In genomic region chr21:46191257-46191685, GRCh38 we compare ENCODE assay signal across 11 cellular contexts. TPM values are rescaled to one million over a fixed set of nuclear protein-coding genes. Genes with fewer than 3 reads are reported as not detected.
A peak's percentile ranks its signal among the peaks of the same experiment; 100 is the strongest.
DNase-seq lines count a peak whose midpoint lies in the region; ATAC-seq and TF ChIP-seq lines count a peak whose summit lies in the region.
"Had no signal": no experiment of that assay in that cellular context is flagged by ENCODE, and none has a peak within 500 bp of the region (broad histone marks: within the 10 kb centered on the region; RNA-seq: fewer than 3 reads in every experiment).

No MANE protein-coding gene starts in this region.

- H3K4me3 ChIP-seq in aorta (ENCODE audit: low read length in 2 of 2) = no peak overlapping the region

- H3K4me3 Mint-ChIP-seq in chondrocyte (ENCODE audit: unreplicated experiment) = no peak overlapping the region
- H3K4me3 Mint-ChIP-seq in activated CD4-positive, alpha-beta T cell treated with anti-CD3 and anti-CD28 coated beads, Interleukin-2, amount 10 ng/mL, durations not matched to agents 24 days and 14 days = no peak overlapping the region
- H3K4me3 Mint-ChIP-seq: T-helper 17 cell had no signal

- H3K4me1 Mint-ChIP-seq in chondrocyte (ENCODE audit: low read depth) = peaks cover 34% of the 10 kb centered on the region
- no peaks in the 10 kb centered on the region for H3K4me1 Mint-ChIP-seq in activated CD4-positive, alpha-beta T cell treated with anti-CD3 and anti-CD28 coated beads, Interleukin-2, amount 10 ng/mL, durations not matched to agents 24 days and 14 days

- H3K27me3 ChIP-seq in aorta (ENCODE audit: control insufficient read depth in 1 of 2, insufficient read depth in 2 of 2, low read length in 1 of 2) = no peaks in the 10 kb centered on the region

- H3K27ac ChIP-seq in aorta (ENCODE audit: low read depth in 1 of 2, low read length in 2 of 2) = no peak overlapping the region

- no peaks in the 10 kb centered on the region for H3K9me3 ChIP-seq in aorta (ENCODE audit: control insufficient read depth, low read length)

- intact Hi-C loops in Right ventricle myocardium superior (cut with DNase I) (no loop called here), Right ventricle myocardium inferior (cut with DNase I) (loop anchor here (1.0 kb wide), 1 partner anchor 8 kb away; no protein-coding TSS in a partner anchor), aorta (cut with DNase I) (no loop called here)
- intact Hi-C loops in activated CD4-positive, alpha-beta T cell treated with anti-CD3 and anti-CD28 coated beads, Interleukin-2, amount 10 ng/mL, durations not matched to agents 24 days and 14 days (cut with micrococcal nuclease) = no loop called here

- H3K36me3 ChIP-seq in aorta (ENCODE audit: control insufficient read depth in 1 of 2, insufficient read depth in 2 of 2, low read length in 1 of 2) = peaks cover 0 to 17% of the 10 kb centered on the region in 2 donors

- H3K27me3 Mint-ChIP-seq in chondrocyte (ENCODE audit: low read depth) = no peaks in the 10 kb centered on the region
- no peaks in the 10 kb centered on the region for H3K27me3 Mint-ChIP-seq in activated CD4-positive, alpha-beta T cell treated with anti-CD3 and anti-CD28 coated beads, Interleukin-2, amount 10 ng/mL, durations not matched to agents 24 days and 14 days
- H3K27me3 Mint-ChIP-seq: T-helper 17 cell had no signal

- H3K36me3 Mint-ChIP-seq in chondrocyte (ENCODE audit: low read depth) = peaks cover 25% of the 10 kb centered on the region
- peaks cover 16% of the 10 kb centered on the region for H3K36me3 Mint-ChIP-seq in activated CD4-positive, alpha-beta T cell treated with anti-CD3 and anti-CD28 coated beads, Interleukin-2, amount 10 ng/mL, durations not matched to agents 24 days and 14 days (ENCODE audit: low read depth)

- no peaks in the 10 kb centered on the region for H3K9me3 Mint-ChIP-seq in chondrocyte (ENCODE audit: low read depth)
- no peaks in the 10 kb centered on the region for H3K9me3 Mint-ChIP-seq in activated CD4-positive, alpha-beta T cell treated with anti-CD3 and anti-CD28 coated beads, Interleukin-2, amount 10 ng/mL, durations not matched to agents 24 days and 14 days

- TF ChIP-seq CTCF in chondrocyte (IDR thresholded peaks at IDR 0.05) = no peak

- ATAC-seq in Right ventricle myocardium superior (ENCODE audit: poor library complexity) (no peak), Right ventricle myocardium inferior (no peak), aorta (ENCODE audit: low FRiP score) (peak; percentile 46), HG02798 (IDR thresholded peaks at IDR 0.05; ENCODE audit: poor library complexity, unreplicated experiment) (no peak)
- ATAC-seq: T-helper 17 cell had no signal

- no peaks in the 10 kb centered on the region for H3K4me1 ChIP-seq in aorta (ENCODE audit: control insufficient read depth in 1 of 2, insufficient read depth in 2 of 2, low read length in 2 of 2)

- DNase-seq in Right ventricle myocardium superior = peak; percentile 56
- no peak for DNase-seq in Right ventricle myocardium inferior (ENCODE audit: missing footprints)
- peak; percentile 59 for DNase-seq in chondrocyte (ENCODE audit: low spot score)
- peak; percentile 53 for DNase-seq in kidney tubule cell (ENCODE audit: low spot score)
- DNase-seq in aorta = peak; percentile 66 to 81
- no peak for DNase-seq in activated CD4-positive, alpha-beta T cell treated with anti-CD3 and anti-CD28 coated beads, Interleukin-2, amount 10 ng/mL, durations not matched to agents 24 days and 14 days
- DNase-seq in CD1c-positive myeloid dendritic cell (ENCODE audit: extremely low spot score) = no peak
- DNase-seq: NCI-H2081; stimulated activated CD4-positive, alpha-beta T cell treated with anti-CD3 and anti-CD28 coated beads, Interleukin-15, amount 100 ng/mL, for 24 hours; T-helper 17 cell had no signal

- peak overlapping the region; percentile 36 for H3K27ac Mint-ChIP-seq in chondrocyte (ENCODE audit: unreplicated experiment)
- no peak overlapping the region for H3K27ac Mint-ChIP-seq in activated CD4-positive, alpha-beta T cell treated with anti-CD3 and anti-CD28 coated beads, Interleukin-2, amount 10 ng/mL, durations not matched to agents 24 days and 14 days
- H3K27ac Mint-ChIP-seq: T-helper 17 cell had no signal

- WGBS in aorta, 2 donors = 85 to 88% methylated on average over 4 of the region's 4 CpGs

RNA-seq across cellular contexts. Expression of gene SPATC1L, which starts 7.0 kb away (rescaled TPM):
- total RNA-seq in Right ventricle myocardium superior (6.3 TPM), Right ventricle myocardium inferior (7.7 TPM), chondrocyte (14.0 to 18.5 TPM (median 14.1 TPM) in 3 replicates), aorta (10 to 100 TPM in 1 of 2 donors, 1 to 10 TPM in 1; 5.2 to 12.4 TPM)
- 10 to 100 TPM in 1 of 2 donors, 1 to 10 TPM in 1; 2.4 to 47.9 TPM for polyA plus RNA-seq in aorta
- 10.8 and 12.0 TPM in 2 replicates for total RNA-seq in activated CD4-positive, alpha-beta T cell treated with anti-CD3 and anti-CD28 coated beads, Interleukin-2, amount 10 ng/mL, durations not matched to agents 24 days and 14 days

RNA-seq across cellular contexts. Expression of gene FTCD, which starts 35.9 kb away (rescaled TPM):
- total RNA-seq in Right ventricle myocardium superior (1.9 TPM), Right ventricle myocardium inferior (1.2 TPM), chondrocyte (1.7 to 4.1 TPM (median 1.7 TPM) in 3 replicates), aorta (1 to 10 TPM; 1.1 to 2.6 TPM)
- polyA plus RNA-seq in aorta = 1 to 10 TPM in 1 of 2 donors, under 1 TPM in 1; 0.50 to 8.7 TPM
- 0.30 and 0.43 TPM in 2 replicates for total RNA-seq in activated CD4-positive, alpha-beta T cell treated with anti-CD3 and anti-CD28 coated beads, Interleukin-2, amount 10 ng/mL, durations not matched to agents 24 days and 14 days

RNA-seq across cellular contexts. Expression of gene LSS, which starts 37.3 kb away (rescaled TPM):
- total RNA-seq in Right ventricle myocardium superior (57.9 TPM), Right ventricle myocardium inferior (61.0 TPM), chondrocyte (93.2 to 110 TPM (median 107 TPM) in 3 replicates), aorta (10 to 100 TPM; 60.2 to 85.2 TPM)
- 10 to 100 TPM in 1 of 2 donors, 1 to 10 TPM in 1; 9.3 to 52.0 TPM for polyA plus RNA-seq in aorta
- 19.7 and 23.1 TPM in 2 replicates for total RNA-seq in activated CD4-positive, alpha-beta T cell treated with anti-CD3 and anti-CD28 coated beads, Interleukin-2, amount 10 ng/mL, durations not matched to agents 24 days and 14 days

Comparison
In these comparisons a context has a peak if more than half of its experiments do, and no peak if none do; other contexts are left out.
1. DNase-seq: peak in Right ventricle myocardium superior (single experiment), chondrocyte (single experiment), kidney tubule cell (single experiment) and aorta (2 of 2); none in Right ventricle myocardium inferior (single experiment), activated CD4-positive, alpha-beta T cell treated with anti-CD3 and anti-CD28 coated beads, Interleukin-2, amount 10 ng/mL, durations not matched to agents 24 days and 14 days (single experiment) and CD1c-positive myeloid dendritic cell (single experiment).